8 cellular contexts compared by ENCODE assay signal in genomic region chr12:6430124-6430989, GRCh38. TPM values are rescaled to one million over a fixed set of nuclear protein-coding genes. Genes with fewer than 3 reads are reported as not detected.
DNase-seq lines count a peak whose midpoint lies in the region; ATAC-seq and TF ChIP-seq lines count a peak whose summit lies in the region.

No MANE protein-coding gene starts in this region.

- no peak for ATAC-seq in activated CD4-positive, alpha-beta T cell treated with anti-CD3 and anti-CD28 coated beads for 36 hours
- ATAC-seq in HG03442 (IDR thresholded peaks at IDR 0.05; ENCODE audit: unreplicated experiment) = no peak

- H3K4me1 Mint-ChIP-seq in activated CD4-positive, alpha-beta T cell treated with anti-CD3 and anti-CD28 coated beads for 36 hours = peaks cover 80% of the 10 kb centered on the region
- peaks cover 13 to 23% of the 10 kb centered on the region in 2 experiments for H3K4me1 Mint-ChIP-seq in H9

- H3K4me3 ChIP-seq in breast epithelium = peak overlapping the region; percentile 7 to 58 (median 34)

- no peak overlapping the region for H3K14ac ChIP-seq in H9 (ENCODE audit: insufficient read depth, low read length)

- H3K9me3 ChIP-seq in breast epithelium (no peaks in the 10 kb centered on the region), H9 (ENCODE audit: control insufficient read depth, low read depth, low read length) (no peaks in the 10 kb centered on the region)

- H2BK15ac ChIP-seq in H9 (ENCODE audit: low read depth, low read length) = no peak overlapping the region

- intact Hi-C loops in activated CD4-positive, alpha-beta T cell treated with anti-CD3 and anti-CD28 coated beads for 36 hours (cut with DNase I, micrococcal nuclease) = loop anchor here in 1 of 2 experiments (1.0 kb wide), 1 partner anchor 14 kb away; the partner anchor contains the start of gene CD27
- intact Hi-C loops in breast epithelium (cut with DNase I; ENCODE audit: low total_unique reads) = no loop called here

- no peaks in the 10 kb centered on the region for H3K27me3 Mint-ChIP-seq in activated CD4-positive, alpha-beta T cell treated with anti-CD3 and anti-CD28 coated beads for 36 hours
- no peaks in the 10 kb centered on the region; the same call in none of the 2 replicates for H3K27me3 Mint-ChIP-seq in H9 (ENCODE audit: low read depth)

- no peak overlapping the region for H2BK5ac ChIP-seq in H9 (ENCODE audit: insufficient read length, low read length)

- H3K79me1 ChIP-seq in H9 (ENCODE audit: insufficient read depth, low read depth, low read length, poor library complexity, severe bottlenecking) = no peaks in the 10 kb centered on the region

- H3K27ac Mint-ChIP-seq in activated CD4-positive, alpha-beta T cell treated with anti-CD3 and anti-CD28 coated beads for 36 hours = peak overlapping the region; percentile 80
- peak overlapping the region in 1 of 3 experiments; percentile 46; a peak in 2 of 7 replicates for H3K27ac Mint-ChIP-seq in H9

- WGBS in H9 (ENCODE audit: extremely low coverage, insufficient read length, low lambda C conversion rate) = no CpG with 5 or more reads among the region's 19 CpGs

- H2BK120ac ChIP-seq in H9 (ENCODE audit: low read depth, low read length, poor library complexity, severe bottlenecking) = no peak overlapping the region

- H3K23ac ChIP-seq in H9 (ENCODE audit: insufficient read length, low read depth, low read length) = no peak overlapping the region

- no peak overlapping the region for H3K56ac ChIP-seq in H9 (ENCODE audit: insufficient read length, low read depth, low read length)

- no peak overlapping the region for H2BK12ac ChIP-seq in H9 (ENCODE audit: insufficient read length, low read depth, low read length)

- H3K18ac ChIP-seq in H9 (ENCODE audit: insufficient read length, low read depth, low read length) = no peak overlapping the region

- no peak overlapping the region for H4K91ac ChIP-seq in H9 (ENCODE audit: insufficient read length, low read depth, low read length)

- H2AFZ ChIP-seq in H9 (ENCODE audit: low read length) = no peak overlapping the region

- H3K4me3 Mint-ChIP-seq in activated CD4-positive, alpha-beta T cell treated with anti-CD3 and anti-CD28 coated beads for 36 hours = peak overlapping the region; percentile 1
- H3K4me3 Mint-ChIP-seq in H9 = no peak overlapping the region

- no peaks in the 10 kb centered on the region for H3K36me3 ChIP-seq in breast epithelium

- DNase-seq in activated CD4-positive, alpha-beta T cell treated with anti-CD3 and anti-CD28 coated beads for 36 hours = peak; percentile 84
- no peak for DNase-seq in activated CD4-positive, alpha-beta T cell treated with anti-CD3 and anti-CD28 coated beads for 1 hour
- DNase-seq in SK-MEL-5 (ENCODE audit: low read depth, low spot score) (peak; percentile 73), breast epithelium (ENCODE audit: low spot score in 2 of 2) (peak in 1 of 2 donors; percentile 64), left kidney (ENCODE audit: low read depth, low spot score) (peak; percentile 83), H9 (no peak)
- DNase-seq in stimulated activated CD4-positive, alpha-beta T cell treated with anti-CD3 and anti-CD28 coated beads, Interleukin-2, amount 100 ng/mL, for 4 hours (ENCODE audit: low read depth) = peak; percentile 68

- H4K20me1 ChIP-seq in H9 (ENCODE audit: control insufficient read depth, insufficient read depth, insufficient read length) = no peaks in the 10 kb centered on the region

- no peaks in the 10 kb centered on the region for H3K36me3 Mint-ChIP-seq in activated CD4-positive, alpha-beta T cell treated with anti-CD3 and anti-CD28 coated beads for 36 hours (ENCODE audit: low read depth)
- no peaks in the 10 kb centered on the region for H3K36me3 Mint-ChIP-seq in H9 (ENCODE audit: insufficient read depth in 1 of 3, low read depth in 3 of 3)

- no peaks in the 10 kb centered on the region for H3K79me2 ChIP-seq in H9 (ENCODE audit: insufficient read depth, low read length)

- no peak overlapping the region for H3T11ph ChIP-seq in H9 (ENCODE audit: low read length)

- H3K4me1 ChIP-seq in breast epithelium (peaks cover 0 to 3% of the 10 kb centered on the region in 2 donors), H9 (ENCODE audit: insufficient read depth, low read length) (no peaks in the 10 kb centered on the region; the same call in 1 of the 2 replicates)

- CTCF ChIA-PET in activated CD4-positive, alpha-beta T cell treated with anti-CD3 and anti-CD28 coated beads for 36 hours (lab: Charles Lee) = no interaction called here

- in situ Hi-C loops in SK-MEL-5 (cut with HindIII; ENCODE audit: low pct_unique_long_range_greater_than_20kb, low sequenced_read_pairs) = no loop called here

- H3K4me2 ChIP-seq in H9 (ENCODE audit: insufficient read depth, insufficient read length, low read length) = no peak overlapping the region

- no peak overlapping the region for H2BK20ac ChIP-seq in H9 (ENCODE audit: low read depth, low read length, poor library complexity, severe bottlenecking)

- H3K9ac ChIP-seq in H9 (ENCODE audit: extremely low read depth, insufficient read length, low read length) = no peak overlapping the region

- no peak overlapping the region for H4K8ac ChIP-seq in H9 (replicated peaks; ENCODE audit: insufficient read length, low read depth, low read length)

- no peaks in the 10 kb centered on the region for H3K27me3 ChIP-seq in breast epithelium
- no peaks in the 10 kb centered on the region for H3K27me3 ChIP-seq in H9 (ENCODE audit: insufficient read depth, low read length)

- no peaks in the 10 kb centered on the region for H3K9me3 Mint-ChIP-seq in activated CD4-positive, alpha-beta T cell treated with anti-CD3 and anti-CD28 coated beads for 36 hours (ENCODE audit: low read depth)
- no peaks in the 10 kb centered on the region for H3K9me3 Mint-ChIP-seq in H9

- H4K5ac ChIP-seq in H9 (ENCODE audit: insufficient read length, low read depth, low read length) = no peak overlapping the region

- no peaks in the 10 kb centered on the region for H3K23me2 ChIP-seq in H9 (ENCODE audit: insufficient read length, low read depth, low read length, poor library complexity, severe bottlenecking)

- H3K27ac ChIP-seq in breast epithelium (peak overlapping the region; percentile 68 to 80), H9 (ENCODE audit: insufficient read length, low read depth, low read length) (no peak overlapping the region)

- POLR2A ChIA-PET in activated CD4-positive, alpha-beta T cell treated with anti-CD3 and anti-CD28 coated beads for 36 hours (lab: Charles Lee) = no interaction called here

- no peak overlapping the region for H2AK5ac ChIP-seq in H9 (ENCODE audit: insufficient read length, low read length)

- no peak for TF ChIP-seq POLR2A in breast epithelium (IDR thresholded peaks at IDR 0.05)

- TF ChIP-seq CTCF in breast epithelium (IDR thresholded peaks at IDR 0.05) (no peak), H9 (conservative IDR thresholded peaks at IDR 0.05) (no peak)

- no peak overlapping the region for H3K4ac ChIP-seq in H9 (ENCODE audit: low read depth, low read length)

RNA-seq across cellular contexts. Expression of gene CD27, which starts 14.4 kb away (rescaled TPM):
- total RNA-seq in activated CD4-positive, alpha-beta T cell treated with anti-CD3 and anti-CD28 coated beads for 36 hours = 100 to 1,000 TPM in 1 of 2 experiments, 10 to 100 TPM in 1; 85.4 to 116 TPM
- total RNA-seq in SK-MEL-5 (2014; rRNA removed; shearing (Covaris generic)) = not detected in 2 replicates
- not detected in 2 replicates for polyA plus RNA-seq in SK-MEL-5 (2015; cell fraction: cytosol; rRNA removed)
- not detected in 2 replicates for polyA plus RNA-seq in SK-MEL-5 (2015; cell fraction: nucleus; rRNA removed)
- total RNA-seq in breast epithelium = 1 to 10 TPM in 2 of 3 donors, under 1 TPM in 1; 0.64 to 4.3 (median 2.6) TPM
- 0.29 and 0.37 TPM in 2 replicates for total RNA-seq in H9 (2021)

RNA-seq across cellular contexts. Expression of gene TAPBPL, which starts 21.5 kb away (rescaled TPM):
- total RNA-seq in activated CD4-positive, alpha-beta T cell treated with anti-CD3 and anti-CD28 coated beads for 36 hours = 10 to 100 TPM; 27.4 to 40.8 TPM
- 24.1 and 31.2 TPM in 2 replicates for total RNA-seq in SK-MEL-5 (2014; rRNA removed; shearing (Covaris generic))
- polyA plus RNA-seq in SK-MEL-5 (2015; cell fraction: cytosol; rRNA removed) = 36.7 and 42.6 TPM in 2 replicates
- polyA plus RNA-seq in SK-MEL-5 (2015; cell fraction: nucleus; rRNA removed) = 18.5 and 30.5 TPM in 2 replicates
- 10 to 100 TPM; 16.5 to 24.6 (median 22.9) TPM for total RNA-seq in breast epithelium
- total RNA-seq in H9 (2021) = 1.4 and 2.3 TPM in 2 replicates

RNA-seq across cellular contexts. Expression of gene VAMP1, which starts 40.1 kb away (rescaled TPM):
- total RNA-seq in activated CD4-positive, alpha-beta T cell treated with anti-CD3 and anti-CD28 coated beads for 36 hours = 10 to 100 TPM; 34.5 to 52.3 TPM
- 0.59 and 2.7 TPM in 2 replicates for total RNA-seq in SK-MEL-5 (2014; rRNA removed; shearing (Covaris generic))
- 0.70 and 2.7 TPM in 2 replicates for polyA plus RNA-seq in SK-MEL-5 (2015; cell fraction: cytosol; rRNA removed)
- 85.1 and 91.7 TPM in 2 replicates for polyA plus RNA-seq in SK-MEL-5 (2015; cell fraction: nucleus; rRNA removed)
- total RNA-seq in breast epithelium = 10 to 100 TPM in 2 of 3 donors, 1 to 10 TPM in 1; 8.2 to 12.5 (median 11.1) TPM
- total RNA-seq in H9 (2021) = 10.3 TPM in 2 replicates

RNA-seq across cellular contexts. Expression of gene LTBR, which starts 46.4 kb away (rescaled TPM):
- 1 to 10 TPM in 1 of 2 experiments, under 1 TPM in 1; 0.57 to 1.1 TPM for total RNA-seq in activated CD4-positive, alpha-beta T cell treated with anti-CD3 and anti-CD28 coated beads for 36 hours
- total RNA-seq in SK-MEL-5 (2014; rRNA removed; shearing (Covaris generic)) = 127 and 128 TPM in 2 replicates
- 311 and 316 TPM in 2 replicates for polyA plus RNA-seq in SK-MEL-5 (2015; cell fraction: cytosol; rRNA removed)
- polyA plus RNA-seq in SK-MEL-5 (2015; cell fraction: nucleus; rRNA removed) = 324 and 339 TPM in 2 replicates
- total RNA-seq in breast epithelium = 100 to 1,000 TPM in 2 of 3 donors, 10 to 100 TPM in 1; 90.1 to 115 (median 108) TPM
- 3.4 and 4.8 TPM in 2 replicates for total RNA-seq in H9 (2021)

RNA-seq across cellular contexts. Expression of gene SCNN1A, which starts 55.0 kb away (rescaled TPM):
- under 1 TPM in 1 of 2 experiments, not detected in 1; 0.05 TPM for total RNA-seq in activated CD4-positive, alpha-beta T cell treated with anti-CD3 and anti-CD28 coated beads for 36 hours
- not detected in 2 replicates for total RNA-seq in SK-MEL-5 (2014; rRNA removed; shearing (Covaris generic))
- polyA plus RNA-seq in SK-MEL-5 (2015; cell fraction: cytosol; rRNA removed) = 0.56 TPM in 1 of 2 replicates, not detected in the other
- 0.08 TPM in 1 of 2 replicates, not detected in the other for polyA plus RNA-seq in SK-MEL-5 (2015; cell fraction: nucleus; rRNA removed)
- 100 to 1,000 TPM in 1 of 3 donors, 10 to 100 TPM in 1, 1 to 10 TPM in 1; 1.3 to 175 (median 93.7) TPM for total RNA-seq in breast epithelium
- 104 and 111 TPM in 2 replicates for total RNA-seq in H9 (2021)

Comparison
In these comparisons a context has a peak if more than half of its experiments do, and no peak if none do; other contexts are left out.
1. DNase-seq: peak in activated CD4-positive, alpha-beta T cell treated with anti-CD3 and anti-CD28 coated beads for 36 hours (single experiment), SK-MEL-5 (single experiment), left kidney (single experiment) and stimulated activated CD4-positive, alpha-beta T cell treated with anti-CD3 and anti-CD28 coated beads, Interleukin-2, amount 100 ng/mL, for 4 hours (single experiment); none in activated CD4-positive, alpha-beta T cell treated with anti-CD3 and anti-CD28 coated beads for 1 hour (single experiment) and H9 (single experiment).
2. RNA of gene CD27, which starts 14.4 kb away (total RNA-seq): 85.4 to 116 TPM in activated CD4-positive, alpha-beta T cell treated with anti-CD3 and anti-CD28 coated beads for 36 hours; 0.64 to 4.3 TPM in breast epithelium, 0.29 to 0.37 TPM in H9 and not detected in SK-MEL-5; every median in the first group is over 10 times any median in the second.